1 cellular context compared by ENCODE assay signal in the genomic region with DNA sequence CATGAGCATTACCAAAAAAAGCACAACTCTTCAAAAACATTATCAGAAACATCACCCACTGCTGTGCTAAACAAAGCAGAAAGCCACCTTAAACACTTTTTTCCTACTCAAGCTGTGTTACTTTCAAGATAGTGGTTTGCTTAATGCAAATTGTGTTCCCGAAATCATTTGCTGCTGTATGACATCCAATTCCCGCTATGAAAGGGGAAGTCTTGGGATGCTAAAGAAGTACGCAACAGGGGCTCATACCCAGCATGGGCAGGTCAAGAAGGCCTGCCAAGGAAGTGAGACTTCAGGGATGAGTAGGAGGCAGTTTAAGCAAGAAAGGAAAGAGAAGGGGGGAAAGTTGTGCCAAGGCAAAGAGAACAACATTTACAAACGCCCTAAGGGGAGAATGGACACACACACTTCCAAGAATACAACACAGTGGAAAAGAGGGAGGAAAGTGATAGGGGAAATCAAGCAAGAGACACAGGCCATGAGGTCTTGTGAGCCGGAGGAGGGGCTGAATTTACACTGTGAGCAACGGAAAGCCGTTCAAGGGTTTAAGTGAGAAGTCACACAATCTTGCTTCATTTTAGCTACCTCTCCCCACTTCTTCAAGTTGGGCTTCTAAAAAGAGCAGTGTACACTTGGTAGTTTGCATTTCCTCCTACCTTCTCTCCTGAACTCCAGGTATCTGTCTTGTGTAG.
TF ChIP-seq lines count a peak whose summit lies in the region.

No MANE protein-coding gene starts in this region.

TF ChIP-seq in GM12878, 131 proteins besides CTCF, POLR2A, EP300 and RAD21 (continued from another document):
- TF ChIP-seq, protein P1, sequence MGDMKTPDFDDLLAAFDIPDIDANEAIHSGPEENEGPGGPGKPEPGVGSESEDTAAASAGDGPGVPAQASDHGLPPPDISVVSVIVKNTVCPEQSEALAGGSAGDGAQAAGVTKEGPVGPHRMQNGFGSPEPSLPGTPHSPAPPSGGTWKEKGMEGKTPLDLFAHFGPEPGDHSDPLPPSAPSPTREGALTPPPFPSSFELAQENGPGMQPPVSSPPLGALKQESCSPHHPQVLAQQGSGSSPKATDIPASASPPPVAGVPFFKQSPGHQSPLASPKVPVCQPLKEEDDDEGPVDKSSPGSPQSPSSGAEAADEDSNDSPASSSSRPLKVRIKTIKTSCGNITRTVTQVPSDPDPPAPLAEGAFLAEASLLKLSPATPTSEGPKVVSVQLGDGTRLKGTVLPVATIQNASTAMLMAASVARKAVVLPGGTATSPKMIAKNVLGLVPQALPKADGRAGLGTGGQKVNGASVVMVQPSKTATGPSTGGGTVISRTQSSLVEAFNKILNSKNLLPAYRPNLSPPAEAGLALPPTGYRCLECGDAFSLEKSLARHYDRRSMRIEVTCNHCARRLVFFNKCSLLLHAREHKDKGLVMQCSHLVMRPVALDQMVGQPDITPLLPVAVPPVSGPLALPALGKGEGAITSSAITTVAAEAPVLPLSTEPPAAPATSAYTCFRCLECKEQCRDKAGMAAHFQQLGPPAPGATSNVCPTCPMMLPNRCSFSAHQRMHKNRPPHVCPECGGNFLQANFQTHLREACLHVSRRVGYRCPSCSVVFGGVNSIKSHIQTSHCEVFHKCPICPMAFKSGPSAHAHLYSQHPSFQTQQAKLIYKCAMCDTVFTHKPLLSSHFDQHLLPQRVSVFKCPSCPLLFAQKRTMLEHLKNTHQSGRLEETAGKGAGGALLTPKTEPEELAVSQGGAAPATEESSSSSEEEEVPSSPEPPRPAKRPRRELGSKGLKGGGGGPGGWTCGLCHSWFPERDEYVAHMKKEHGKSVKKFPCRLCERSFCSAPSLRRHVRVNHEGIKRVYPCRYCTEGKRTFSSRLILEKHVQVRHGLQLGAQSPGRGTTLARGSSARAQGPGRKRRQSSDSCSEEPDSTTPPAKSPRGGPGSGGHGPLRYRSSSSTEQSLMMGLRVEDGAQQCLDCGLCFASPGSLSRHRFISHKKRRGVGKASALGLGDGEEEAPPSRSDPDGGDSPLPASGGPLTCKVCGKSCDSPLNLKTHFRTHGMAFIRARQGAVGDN (IDR thresholded peaks at IDR 0.05) = peak; percentile 33; the same call in 1 of the 2 replicates
- TF ChIP-seq IKZF2 (IDR thresholded peaks at IDR 0.05) (peak; percentile 80 to 82), RBBP5 (conservative IDR thresholded peaks at IDR 0.05) (no peak), FOXM1 (IDR thresholded peaks at IDR 0.05; ENCODE audit: low read depth, low read length) (no peak), HDGF (IDR thresholded peaks at IDR 0.05) (no peak)
- TF ChIP-seq, protein P2, sequence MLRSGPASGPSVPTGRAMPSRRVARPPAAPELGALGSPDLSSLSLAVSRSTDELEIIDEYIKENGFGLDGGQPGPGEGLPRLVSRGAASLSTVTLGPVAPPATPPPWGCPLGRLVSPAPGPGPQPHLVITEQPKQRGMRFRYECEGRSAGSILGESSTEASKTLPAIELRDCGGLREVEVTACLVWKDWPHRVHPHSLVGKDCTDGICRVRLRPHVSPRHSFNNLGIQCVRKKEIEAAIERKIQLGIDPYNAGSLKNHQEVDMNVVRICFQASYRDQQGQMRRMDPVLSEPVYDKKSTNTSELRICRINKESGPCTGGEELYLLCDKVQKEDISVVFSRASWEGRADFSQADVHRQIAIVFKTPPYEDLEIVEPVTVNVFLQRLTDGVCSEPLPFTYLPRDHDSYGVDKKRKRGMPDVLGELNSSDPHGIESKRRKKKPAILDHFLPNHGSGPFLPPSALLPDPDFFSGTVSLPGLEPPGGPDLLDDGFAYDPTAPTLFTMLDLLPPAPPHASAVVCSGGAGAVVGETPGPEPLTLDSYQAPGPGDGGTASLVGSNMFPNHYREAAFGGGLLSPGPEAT (IDR thresholded peaks at IDR 0.05; ENCODE audit: low read depth) = peak; percentile 58; the same call in 1 of the 2 replicates
- TF ChIP-seq, protein P3, sequence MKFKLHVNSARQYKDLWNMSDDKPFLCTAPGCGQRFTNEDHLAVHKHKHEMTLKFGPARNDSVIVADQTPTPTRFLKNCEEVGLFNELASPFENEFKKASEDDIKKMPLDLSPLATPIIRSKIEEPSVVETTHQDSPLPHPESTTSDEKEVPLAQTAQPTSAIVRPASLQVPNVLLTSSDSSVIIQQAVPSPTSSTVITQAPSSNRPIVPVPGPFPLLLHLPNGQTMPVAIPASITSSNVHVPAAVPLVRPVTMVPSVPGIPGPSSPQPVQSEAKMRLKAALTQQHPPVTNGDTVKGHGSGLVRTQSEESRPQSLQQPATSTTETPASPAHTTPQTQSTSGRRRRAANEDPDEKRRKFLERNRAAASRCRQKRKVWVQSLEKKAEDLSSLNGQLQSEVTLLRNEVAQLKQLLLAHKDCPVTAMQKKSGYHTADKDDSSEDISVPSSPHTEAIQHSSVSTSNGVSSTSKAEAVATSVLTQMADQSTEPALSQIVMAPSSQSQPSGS (IDR thresholded peaks at IDR 0.05; ENCODE audit: low read length) = no peak
